ENCODE assay signal across 17 cellular contexts in genomic region chr1:225770586-225771248, GRCh38. TPM values are rescaled to one million over a fixed set of nuclear protein-coding genes. Genes with fewer than 3 reads are reported as not detected.
DNase-seq lines count a peak whose midpoint lies in the region; ATAC-seq and TF ChIP-seq lines count a peak whose summit lies in the region.
"Had no signal": no experiment of that assay in that cellular context is flagged by ENCODE, and none has a peak within 500 bp of the region (broad histone marks: within the 10 kb centered on the region; RNA-seq: fewer than 3 reads in every experiment).

No MANE protein-coding gene starts in this region.

- no peaks in the 10 kb centered on the region for H3K9me3 Mint-ChIP-seq in nephron
- H3K9me3 Mint-ChIP-seq: activated naive CD8-positive, alpha-beta T cell treated with anti-CD3 and anti-CD28 coated beads, Interleukin-2, amount 50 U/mL, for 24 hours; naive B cell had no signal

- DNase-seq in RPMI7951 (ENCODE audit: low read depth), result peak; percentile 82
- peak; percentile 34 for DNase-seq in esophagus muscularis mucosa (ENCODE audit: extremely low spot score)
- DNase-seq in DMS153 treated with DMSO at 0.1 percent for 48 hours (lab: John Stamatoyannopoulos, UW; ENCODE audit: unreplicated experiment), result no peak
- no peak for DNase-seq in NCI-H187 (lab: John Stamatoyannopoulos, UW)
- no peak for DNase-seq in NCI-H226
- DNase-seq: activated CD4-positive, alpha-beta T cell treated with anti-CD3 and anti-CD28 coated beads, Interleukin-2, amount 50 U/mL, for 4 hours; activated naive CD8-positive, alpha-beta T cell treated with anti-CD3 and anti-CD28 coated beads, Interleukin-2, amount 50 U/mL, for 24 hours; kidney glomerular epithelial cell; naive B cell; NCI-H1436 treated with DMSO at 0.1 percent for 48 hours; NCI-H446 treated with DMSO at 0.1 percent for 48 hours; T1000 had no signal

- H3K4me1 ChIP-seq in esophagus muscularis mucosa (peaks cover 50 to 59% (median 54%) of the 10 kb centered on the region in 4 donors), stomach smooth muscle (ENCODE audit: control insufficient read depth, insufficient read depth, low read length) (peaks cover 75% of the 10 kb centered on the region)

- H3K27me3 ChIP-seq in esophagus muscularis mucosa (no peaks in the 10 kb centered on the region), stomach smooth muscle (ENCODE audit: control insufficient read depth in 1 of 2, insufficient read depth in 2 of 2, low read length in 2 of 2) (no peaks in the 10 kb centered on the region)

- no peak for TF ChIP-seq POLR2A in esophagus muscularis mucosa (IDR thresholded peaks at IDR 0.05; ENCODE audit: low read depth)

- TF ChIP-seq EP300 in esophagus muscularis mucosa (IDR thresholded peaks at IDR 0.05), result no peak

- H3K9me3 ChIP-seq in esophagus muscularis mucosa (no peaks in the 10 kb centered on the region), stomach smooth muscle (ENCODE audit: control insufficient read depth in 2 of 2, low read length in 2 of 2) (no peaks in the 10 kb centered on the region)

- H3K9ac ChIP-seq in stomach smooth muscle (ENCODE audit: low read length in 2 of 2), result no peak overlapping the region

- H3K4me3 ChIP-seq in esophagus muscularis mucosa (no peak overlapping the region), stomach smooth muscle (ENCODE audit: low read length in 2 of 2) (no peak overlapping the region)

- peaks cover 4% of the 10 kb centered on the region for H3K27me3 Mint-ChIP-seq in nephron (ENCODE audit: low read depth)
- H3K27me3 Mint-ChIP-seq: activated naive CD8-positive, alpha-beta T cell treated with anti-CD3 and anti-CD28 coated beads, Interleukin-2, amount 50 U/mL, for 24 hours; naive B cell; stimulated activated naive CD8-positive, alpha-beta T cell treated with anti-CD3 and anti-CD28 coated beads, Interleukin-15, Interleukin-2, amounts not matched to agents 100 ng/mL and 50 ng/mL, for 24 hours had no signal

- no peak for ATAC-seq in GM18511 (IDR thresholded peaks at IDR 0.05; ENCODE audit: unreplicated experiment)
- ATAC-seq: activated naive CD8-positive, alpha-beta T cell treated with anti-CD3 and anti-CD28 coated beads, Interleukin-2, amount 50 U/mL, for 24 hours had no signal

- peak overlapping the region in 3 of 4 donors; percentile 71 to 74 (median 74) for H3K27ac ChIP-seq in esophagus muscularis mucosa (replicated peaks in 1 of 4)
- H3K27ac ChIP-seq in stomach smooth muscle (ENCODE audit: low read length), result peak overlapping the region; percentile 69

- no peaks in the 10 kb centered on the region for H3K36me3 Mint-ChIP-seq in nephron (ENCODE audit: low read depth)
- H3K36me3 Mint-ChIP-seq: CD14-positive monocyte, naive B cell had no signal

- TF ChIP-seq CTCF in esophagus muscularis mucosa (IDR thresholded peaks at IDR 0.05), result no peak
- no peak for TF ChIP-seq CTCF in nephron (IDR thresholded peaks at IDR 0.05; ENCODE audit: unreplicated experiment in 3 of 3)

- H3K4me3 Mint-ChIP-seq in nephron, result peak overlapping the region; percentile 14 to 45 (median 19)
- H3K4me3 Mint-ChIP-seq: activated naive CD8-positive, alpha-beta T cell treated with anti-CD3 and anti-CD28 coated beads, Interleukin-2, amount 50 U/mL, for 24 hours; CD14-positive monocyte; naive B cell; stimulated activated naive CD8-positive, alpha-beta T cell treated with anti-CD3 and anti-CD28 coated beads, Interleukin-15, Interleukin-2, amounts not matched to agents 100 ng/mL and 50 ng/mL, for 24 hours had no signal

- H3K27ac Mint-ChIP-seq in nephron, result peak overlapping the region; percentile 60 to 77 (median 65)
- H3K27ac Mint-ChIP-seq: activated naive CD8-positive, alpha-beta T cell treated with anti-CD3 and anti-CD28 coated beads, Interleukin-2, amount 50 U/mL, for 24 hours; naive B cell; stimulated activated naive CD8-positive, alpha-beta T cell treated with anti-CD3 and anti-CD28 coated beads, Interleukin-15, Interleukin-2, amounts not matched to agents 100 ng/mL and 50 ng/mL, for 24 hours had no signal

- intact Hi-C loops in esophagus muscularis mucosa (cut with DNase I), result loop anchor here (5.0 kb wide), 3 partner anchors 118 to 218 kb away; partner anchors contain the start of gene ENAH

- H3K4me1 Mint-ChIP-seq in nephron, result peaks cover 73% of the 10 kb centered on the region
- H3K4me1 Mint-ChIP-seq: activated naive CD8-positive, alpha-beta T cell treated with anti-CD3 and anti-CD28 coated beads, Interleukin-2, amount 50 U/mL, for 24 hours had no signal

- H3K36me3 ChIP-seq in esophagus muscularis mucosa (no peaks in the 10 kb centered on the region), stomach smooth muscle (ENCODE audit: control insufficient read depth in 2 of 2, insufficient read depth in 2 of 2, low read length in 2 of 2) (no peaks in the 10 kb centered on the region)

- WGBS in esophagus muscularis mucosa, result 88% methylated on average over 11 of the region's 11 CpGs

RNA-seq across cellular contexts. Expression of gene SRP9, which starts 6.9 kb away (rescaled TPM):
- total RNA-seq in RPMI7951 (2014; rRNA removed; shearing (Covaris generic)), result 513 and 555 TPM in 2 replicates
- 100 to 1,000 TPM in 3 of 4 donors, 10 to 100 TPM in 1; 95.1 to 192 (median 164) TPM for total RNA-seq in esophagus muscularis mucosa

RNA-seq across cellular contexts. Expression of gene EPHX1, which starts 39.2 kb away (rescaled TPM):
- 25.0 and 25.5 TPM in 2 replicates for total RNA-seq in RPMI7951 (2014; rRNA removed; shearing (Covaris generic))
- total RNA-seq in esophagus muscularis mucosa, result 100 to 1,000 TPM in 1 of 4 donors, 10 to 100 TPM in 3; 59.0 to 136 (median 85.6) TPM

Comparison
In these comparisons a context has a peak if more than half of its experiments do, and no peak if none do; other contexts are left out.
1. DNase-seq: peak in RPMI7951 (single experiment) and esophagus muscularis mucosa (single experiment); none in DMS153 treated with DMSO at 0.1 percent for 48 hours (single experiment), NCI-H187 (0 of 2) and NCI-H226 (single experiment).